26 cellular contexts compared by ENCODE assay signal in the genomic region with DNA sequence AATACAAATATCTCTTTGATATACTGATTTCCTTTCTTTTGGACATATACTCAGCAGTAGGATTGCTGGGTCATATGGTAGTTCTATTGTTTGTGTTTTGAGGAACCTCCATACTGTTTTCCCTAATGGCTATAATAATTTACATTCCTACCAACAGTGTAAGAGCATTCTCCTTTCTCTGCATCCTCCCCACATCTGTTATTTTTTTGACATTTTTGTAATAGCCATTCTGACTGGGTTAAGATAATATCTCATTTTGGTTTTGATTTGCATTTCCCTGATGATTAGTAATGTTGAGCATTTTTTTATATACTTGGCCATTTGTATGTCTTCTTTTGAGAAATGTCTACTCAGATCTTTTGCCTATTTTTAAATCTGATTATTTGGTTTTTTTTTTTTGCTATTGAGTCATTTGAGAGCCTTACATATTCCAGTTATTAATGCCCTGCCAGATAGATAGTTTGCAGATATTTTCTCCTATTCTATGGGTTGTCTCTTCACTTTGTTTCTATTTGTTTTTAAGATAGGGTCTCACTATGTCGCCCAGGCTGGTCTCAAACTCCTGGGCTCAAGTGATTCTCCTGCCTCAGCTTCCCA.
"Had no signal": no experiment of that assay in that cellular context is flagged by ENCODE, and none has a peak within 500 bp of the region (broad histone marks: within the 10 kb centered on the region; RNA-seq: fewer than 3 reads in every experiment).

No MANE protein-coding gene starts in this region.

- ATAC-seq: heart left ventricle; naive thymus-derived CD4-positive, alpha-beta T cell; right lobe of liver had no signal

- H3K4me1 ChIP-seq: breast epithelium, esophagus muscularis mucosa, right lobe of liver had no signal

- H3K27ac ChIP-seq: breast epithelium, esophagus muscularis mucosa, heart left ventricle, ovary, right lobe of liver, thoracic aorta had no signal

- H3K4me1 Mint-ChIP-seq: activated naive CD4-positive, alpha-beta T cell treated with anti-CD3 and anti-CD28 coated beads, Interleukin-2, amount 10 ng/mL, durations not matched to agents 7 days and 5 days; activated naive CD8-positive, alpha-beta T cell treated with anti-CD3 and anti-CD28 coated beads, Interleukin-2, amount 10 ng/mL, durations not matched to agents 7 days and 5 days had no signal

- H3K4me3 Mint-ChIP-seq: activated naive CD4-positive, alpha-beta T cell treated with anti-CD3 and anti-CD28 coated beads, Interleukin-2, amount 10 ng/mL, durations not matched to agents 7 days and 5 days; activated naive CD8-positive, alpha-beta T cell treated with anti-CD3 and anti-CD28 coated beads, Interleukin-2, amount 10 ng/mL, durations not matched to agents 7 days and 5 days; activated T-helper 1 cell treated with anti-CD3 and anti-CD28 coated beads, Interleukin-12 subunit alpha, Interleukin-12 subunit beta, Interleukin-2, Interleukin-4 antibody, amounts not matched to agents 30 ng/mL and 10 ng/mL and 1 ng/mL, durations not matched to agents 14 hours and 24 hours and 36 hours; naive thymus-derived CD4-positive, alpha-beta T cell; T-helper 2 cell treated with Interferon-gamma antibody and Interleukin-4, amounts not matched to agents 5 μg/mL and 100 μg/mL, for 36 hours had no signal

- DNase-seq: activated CD4-positive, alpha-beta T cell treated with anti-CD3 and anti-CD28 coated beads for 48 hours; activated CD4-positive, alpha-beta T cell treated with anti-CD3 and anti-CD28 coated beads, Interleukin-2, amount 50 U/mL, for 48 hours; activated CD4-positive, CD25-positive, alpha-beta regulatory T cell; activated CD8-positive, alpha-beta memory T cell treated with anti-CD3 and anti-CD28 coated beads for 24 hours; activated effector memory CD4-positive, alpha-beta T cell treated with anti-CD3 and anti-CD28 coated beads, Interleukin-2, amount 50 U/mL, for 16 hours; activated naive CD4-positive, alpha-beta T cell treated with anti-CD3 and anti-CD28 coated beads, Interleukin-2, amount 10 ng/mL, durations not matched to agents 7 days and 5 days; activated naive CD8-positive, alpha-beta T cell treated with anti-CD3 and anti-CD28 coated beads, Interleukin-2, amount 10 ng/mL, durations not matched to agents 7 days and 5 days; activated T-cell treated with anti-CD3 and anti-CD28 coated beads, Interleukin-2, amount 50 U/mL, for 1 hour; amniotic stem cell; central memory CD4-positive, alpha-beta T cell; heart left ventricle; hypothalamus; midbrain; naive thymus-derived CD4-positive, alpha-beta T cell; ovary; right lobe of liver; small intestine; stimulated activated CD4-positive, alpha-beta T cell treated with anti-CD3 and anti-CD28 coated beads, Interleukin-4, amount 100 ng/mL, for 4 hours; stimulated activated CD8-positive, alpha-beta memory T cell treated with anti-CD3 and anti-CD28 coated beads, Interleukin-4, amount 100 ng/mL, for 48 hours; stimulated activated naive CD4-positive, alpha-beta T cell; T-helper 1 cell had no signal

- H3K27me3 ChIP-seq: breast epithelium, esophagus muscularis mucosa, heart left ventricle, ovary, right lobe of liver had no signal

- H3K27ac Mint-ChIP-seq: activated naive CD4-positive, alpha-beta T cell treated with anti-CD3 and anti-CD28 coated beads, Interleukin-2, amount 10 ng/mL, durations not matched to agents 7 days and 5 days; activated naive CD8-positive, alpha-beta T cell treated with anti-CD3 and anti-CD28 coated beads, Interleukin-2, amount 10 ng/mL, durations not matched to agents 7 days and 5 days; activated T-helper 1 cell treated with anti-CD3 and anti-CD28 coated beads, Interleukin-12 subunit alpha, Interleukin-12 subunit beta, Interleukin-2, Interleukin-4 antibody, amounts not matched to agents 30 ng/mL and 10 ng/mL and 1 ng/mL, durations not matched to agents 14 hours and 24 hours and 36 hours; T-helper 2 cell treated with Interferon-gamma antibody and Interleukin-4, amounts not matched to agents 5 μg/mL and 100 μg/mL, for 36 hours had no signal

- H3K4me3 ChIP-seq: breast epithelium, esophagus muscularis mucosa, heart left ventricle, ovary, right lobe of liver, thoracic aorta had no signal

- H3K9me3 ChIP-seq: breast epithelium, ovary, right lobe of liver, thoracic aorta had no signal

- H3K36me3 ChIP-seq: ovary, right lobe of liver had no signal

- H3K9me3 Mint-ChIP-seq: activated naive CD4-positive, alpha-beta T cell treated with anti-CD3 and anti-CD28 coated beads, Interleukin-2, amount 10 ng/mL, durations not matched to agents 7 days and 5 days; T-helper 2 cell treated with Interferon-gamma antibody and Interleukin-4, amounts not matched to agents 5 μg/mL and 100 μg/mL, for 36 hours had no signal
